1 cellular context compared by ENCODE assay signal in the genomic region with DNA sequence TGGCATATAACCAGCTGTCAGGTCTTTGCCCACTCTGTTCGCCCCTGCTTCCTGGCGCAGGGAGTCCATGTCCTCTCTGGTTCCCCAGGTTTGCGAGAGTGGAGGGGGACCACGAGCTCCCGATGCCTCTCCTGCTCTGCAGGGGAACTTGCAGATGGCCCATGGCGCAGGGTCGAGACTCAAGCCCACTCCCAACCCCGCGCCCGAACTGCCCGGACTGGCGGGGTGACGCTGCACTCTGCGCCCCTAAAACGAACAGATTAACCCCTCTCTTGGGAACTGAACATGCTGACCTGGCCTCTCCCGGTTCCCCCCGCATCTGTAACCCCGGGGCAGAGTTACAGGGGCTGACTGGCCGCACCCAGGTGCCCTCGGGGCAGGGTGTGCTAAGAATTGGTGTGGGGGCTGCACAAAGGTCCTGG.
TF ChIP-seq lines count a peak whose summit lies in the region.

No MANE protein-coding gene starts in this region.

TF ChIP-seq in HepG2, 621 proteins besides CTCF, POLR2A, EP300 and RAD21 (continued from another document and continues in another):
- TF ChIP-seq, protein P1, sequence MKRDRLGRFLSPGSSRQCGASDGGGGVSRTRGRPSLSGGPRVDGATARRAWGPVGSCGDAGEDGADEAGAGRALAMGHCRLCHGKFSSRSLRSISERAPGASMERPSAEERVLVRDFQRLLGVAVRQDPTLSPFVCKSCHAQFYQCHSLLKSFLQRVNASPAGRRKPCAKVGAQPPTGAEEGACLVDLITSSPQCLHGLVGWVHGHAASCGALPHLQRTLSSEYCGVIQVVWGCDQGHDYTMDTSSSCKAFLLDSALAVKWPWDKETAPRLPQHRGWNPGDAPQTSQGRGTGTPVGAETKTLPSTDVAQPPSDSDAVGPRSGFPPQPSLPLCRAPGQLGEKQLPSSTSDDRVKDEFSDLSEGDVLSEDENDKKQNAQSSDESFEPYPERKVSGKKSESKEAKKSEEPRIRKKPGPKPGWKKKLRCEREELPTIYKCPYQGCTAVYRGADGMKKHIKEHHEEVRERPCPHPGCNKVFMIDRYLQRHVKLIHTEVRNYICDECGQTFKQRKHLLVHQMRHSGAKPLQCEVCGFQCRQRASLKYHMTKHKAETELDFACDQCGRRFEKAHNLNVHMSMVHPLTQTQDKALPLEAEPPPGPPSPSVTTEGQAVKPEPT (CRISPR knock-in tag; IDR thresholded peaks at IDR 0.05; ENCODE audit: low read depth): no peak
- TF ChIP-seq ZNF496 (CRISPR knock-in tag; IDR thresholded peaks at IDR 0.05; ENCODE audit: insufficient replicate concordance) (no peak), ZNF720 (CRISPR knock-in tag; IDR thresholded peaks at IDR 0.05) (no peak), ZFP41 (CRISPR knock-in tag; IDR thresholded peaks at IDR 0.05; ENCODE audit: borderline replicate concordance) (no peak), KLF16 (CRISPR knock-in tag; IDR thresholded peaks at IDR 0.05) (no peak), SPEN (CRISPR knock-in tag; IDR thresholded peaks at IDR 0.05; ENCODE audit: low read depth) (no peak), FOSL1 (CRISPR knock-in tag; IDR thresholded peaks at IDR 0.05; ENCODE audit: borderline replicate concordance) (no peak), FOXK1 (CRISPR knock-in tag; IDR thresholded peaks at IDR 0.05; ENCODE audit: borderline replicate concordance, low read depth) (no peak), ZNF33B (CRISPR knock-in tag; IDR thresholded peaks at IDR 0.05) (no peak), ZNF230 (CRISPR knock-in tag; IDR thresholded peaks at IDR 0.05) (no peak), ZNF33A (CRISPR knock-in tag; IDR thresholded peaks at IDR 0.05; ENCODE audit: borderline replicate concordance) (no peak), RFX5 (IDR thresholded peaks at IDR 0.05; ENCODE audit: low read depth, low read length) (no peak), ZNF260 (CRISPR knock-in tag; IDR thresholded peaks at IDR 0.05; ENCODE audit: borderline replicate concordance, low read depth) (no peak), SNRNP70 (IDR thresholded peaks at IDR 0.05; ENCODE audit: low read depth, low read length) (no peak), ZSCAN25 (CRISPR knock-in tag; IDR thresholded peaks at IDR 0.05) (no peak; the same call in 1 of the 2 replicates), ZNF446 (CRISPR knock-in tag; IDR thresholded peaks at IDR 0.05) (no peak), SNAI1 (CRISPR knock-in tag; IDR thresholded peaks at IDR 0.05; ENCODE audit: borderline replicate concordance) (no peak), RBAK (CRISPR knock-in tag; IDR thresholded peaks at IDR 0.05) (no peak), CREM (IDR thresholded peaks at IDR 0.05) (no peak), CREM (CRISPR knock-in tag; IDR thresholded peaks at IDR 0.05) (no peak), ZFP36L1 (CRISPR knock-in tag; IDR thresholded peaks at IDR 0.05) (no peak; the same call in 1 of the 2 replicates), CREB1 (IDR thresholded peaks at IDR 0.05) (no peak), CREB1 (CRISPR knock-in tag; IDR thresholded peaks at IDR 0.05) (no peak), YEATS2 (CRISPR knock-in tag; IDR thresholded peaks at IDR 0.05; ENCODE audit: borderline replicate concordance) (no peak), ZNF768 (CRISPR knock-in tag; IDR thresholded peaks at IDR 0.05) (no peak), ZNF850 (CRISPR knock-in tag; conservative IDR thresholded peaks at IDR 0.05) (no peak), ZNF205 (CRISPR knock-in tag; IDR thresholded peaks at IDR 0.05) (no peak), RELA (CRISPR knock-in tag; IDR thresholded peaks at IDR 0.05) (no peak), ZNF557 (CRISPR knock-in tag; IDR thresholded peaks at IDR 0.05) (no peak), NCOA2 (CRISPR knock-in tag; IDR thresholded peaks at IDR 0.05) (no peak), AGO2 (optimal IDR thresholded peaks at IDR 0.05; ENCODE audit: low read depth, low read length) (peak; percentile 18), TP53 (CRISPR knock-in tag; conservative IDR thresholded peaks at IDR 0.05) (0 out of 2 replicates have a peak, but pooled peaks have one; percentile 50), ZNF572 (CRISPR knock-in tag; IDR thresholded peaks at IDR 0.05) (peak; percentile 15), ZSCAN31 (CRISPR knock-in tag; IDR thresholded peaks at IDR 0.05; ENCODE audit: low read depth) (no peak), ZNF329 (CRISPR knock-in tag; IDR thresholded peaks at IDR 0.05; ENCODE audit: low read depth) (0 out of 2 replicates have a peak, but pooled peaks have one; percentile 37), ZNF713 (CRISPR knock-in tag; IDR thresholded peaks at IDR 0.05) (0 out of 2 replicates have a peak, but pooled peaks have one; percentile 8), KDM5B (CRISPR knock-in tag; IDR thresholded peaks at IDR 0.05; ENCODE audit: borderline replicate concordance) (no peak), FIP1L1 (IDR thresholded peaks at IDR 0.05; ENCODE audit: borderline replicate concordance, insufficient read depth, low read depth, low read length) (no peak)
- TF ChIP-seq, protein P2, sequence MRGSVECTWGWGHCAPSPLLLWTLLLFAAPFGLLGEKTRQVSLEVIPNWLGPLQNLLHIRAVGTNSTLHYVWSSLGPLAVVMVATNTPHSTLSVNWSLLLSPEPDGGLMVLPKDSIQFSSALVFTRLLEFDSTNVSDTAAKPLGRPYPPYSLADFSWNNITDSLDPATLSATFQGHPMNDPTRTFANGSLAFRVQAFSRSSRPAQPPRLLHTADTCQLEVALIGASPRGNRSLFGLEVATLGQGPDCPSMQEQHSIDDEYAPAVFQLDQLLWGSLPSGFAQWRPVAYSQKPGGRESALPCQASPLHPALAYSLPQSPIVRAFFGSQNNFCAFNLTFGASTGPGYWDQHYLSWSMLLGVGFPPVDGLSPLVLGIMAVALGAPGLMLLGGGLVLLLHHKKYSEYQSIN (CRISPR knock-in tag; IDR thresholded peaks at IDR 0.05; ENCODE audit: borderline replicate concordance): no peak
- TF ChIP-seq, protein P3, sequence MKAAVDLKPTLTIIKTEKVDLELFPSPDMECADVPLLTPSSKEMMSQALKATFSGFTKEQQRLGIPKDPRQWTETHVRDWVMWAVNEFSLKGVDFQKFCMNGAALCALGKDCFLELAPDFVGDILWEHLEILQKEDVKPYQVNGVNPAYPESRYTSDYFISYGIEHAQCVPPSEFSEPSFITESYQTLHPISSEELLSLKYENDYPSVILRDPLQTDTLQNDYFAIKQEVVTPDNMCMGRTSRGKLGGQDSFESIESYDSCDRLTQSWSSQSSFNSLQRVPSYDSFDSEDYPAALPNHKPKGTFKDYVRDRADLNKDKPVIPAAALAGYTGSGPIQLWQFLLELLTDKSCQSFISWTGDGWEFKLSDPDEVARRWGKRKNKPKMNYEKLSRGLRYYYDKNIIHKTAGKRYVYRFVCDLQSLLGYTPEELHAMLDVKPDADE (CRISPR knock-in tag; IDR thresholded peaks at IDR 0.05): no peak
- TF ChIP-seq, protein P4, sequence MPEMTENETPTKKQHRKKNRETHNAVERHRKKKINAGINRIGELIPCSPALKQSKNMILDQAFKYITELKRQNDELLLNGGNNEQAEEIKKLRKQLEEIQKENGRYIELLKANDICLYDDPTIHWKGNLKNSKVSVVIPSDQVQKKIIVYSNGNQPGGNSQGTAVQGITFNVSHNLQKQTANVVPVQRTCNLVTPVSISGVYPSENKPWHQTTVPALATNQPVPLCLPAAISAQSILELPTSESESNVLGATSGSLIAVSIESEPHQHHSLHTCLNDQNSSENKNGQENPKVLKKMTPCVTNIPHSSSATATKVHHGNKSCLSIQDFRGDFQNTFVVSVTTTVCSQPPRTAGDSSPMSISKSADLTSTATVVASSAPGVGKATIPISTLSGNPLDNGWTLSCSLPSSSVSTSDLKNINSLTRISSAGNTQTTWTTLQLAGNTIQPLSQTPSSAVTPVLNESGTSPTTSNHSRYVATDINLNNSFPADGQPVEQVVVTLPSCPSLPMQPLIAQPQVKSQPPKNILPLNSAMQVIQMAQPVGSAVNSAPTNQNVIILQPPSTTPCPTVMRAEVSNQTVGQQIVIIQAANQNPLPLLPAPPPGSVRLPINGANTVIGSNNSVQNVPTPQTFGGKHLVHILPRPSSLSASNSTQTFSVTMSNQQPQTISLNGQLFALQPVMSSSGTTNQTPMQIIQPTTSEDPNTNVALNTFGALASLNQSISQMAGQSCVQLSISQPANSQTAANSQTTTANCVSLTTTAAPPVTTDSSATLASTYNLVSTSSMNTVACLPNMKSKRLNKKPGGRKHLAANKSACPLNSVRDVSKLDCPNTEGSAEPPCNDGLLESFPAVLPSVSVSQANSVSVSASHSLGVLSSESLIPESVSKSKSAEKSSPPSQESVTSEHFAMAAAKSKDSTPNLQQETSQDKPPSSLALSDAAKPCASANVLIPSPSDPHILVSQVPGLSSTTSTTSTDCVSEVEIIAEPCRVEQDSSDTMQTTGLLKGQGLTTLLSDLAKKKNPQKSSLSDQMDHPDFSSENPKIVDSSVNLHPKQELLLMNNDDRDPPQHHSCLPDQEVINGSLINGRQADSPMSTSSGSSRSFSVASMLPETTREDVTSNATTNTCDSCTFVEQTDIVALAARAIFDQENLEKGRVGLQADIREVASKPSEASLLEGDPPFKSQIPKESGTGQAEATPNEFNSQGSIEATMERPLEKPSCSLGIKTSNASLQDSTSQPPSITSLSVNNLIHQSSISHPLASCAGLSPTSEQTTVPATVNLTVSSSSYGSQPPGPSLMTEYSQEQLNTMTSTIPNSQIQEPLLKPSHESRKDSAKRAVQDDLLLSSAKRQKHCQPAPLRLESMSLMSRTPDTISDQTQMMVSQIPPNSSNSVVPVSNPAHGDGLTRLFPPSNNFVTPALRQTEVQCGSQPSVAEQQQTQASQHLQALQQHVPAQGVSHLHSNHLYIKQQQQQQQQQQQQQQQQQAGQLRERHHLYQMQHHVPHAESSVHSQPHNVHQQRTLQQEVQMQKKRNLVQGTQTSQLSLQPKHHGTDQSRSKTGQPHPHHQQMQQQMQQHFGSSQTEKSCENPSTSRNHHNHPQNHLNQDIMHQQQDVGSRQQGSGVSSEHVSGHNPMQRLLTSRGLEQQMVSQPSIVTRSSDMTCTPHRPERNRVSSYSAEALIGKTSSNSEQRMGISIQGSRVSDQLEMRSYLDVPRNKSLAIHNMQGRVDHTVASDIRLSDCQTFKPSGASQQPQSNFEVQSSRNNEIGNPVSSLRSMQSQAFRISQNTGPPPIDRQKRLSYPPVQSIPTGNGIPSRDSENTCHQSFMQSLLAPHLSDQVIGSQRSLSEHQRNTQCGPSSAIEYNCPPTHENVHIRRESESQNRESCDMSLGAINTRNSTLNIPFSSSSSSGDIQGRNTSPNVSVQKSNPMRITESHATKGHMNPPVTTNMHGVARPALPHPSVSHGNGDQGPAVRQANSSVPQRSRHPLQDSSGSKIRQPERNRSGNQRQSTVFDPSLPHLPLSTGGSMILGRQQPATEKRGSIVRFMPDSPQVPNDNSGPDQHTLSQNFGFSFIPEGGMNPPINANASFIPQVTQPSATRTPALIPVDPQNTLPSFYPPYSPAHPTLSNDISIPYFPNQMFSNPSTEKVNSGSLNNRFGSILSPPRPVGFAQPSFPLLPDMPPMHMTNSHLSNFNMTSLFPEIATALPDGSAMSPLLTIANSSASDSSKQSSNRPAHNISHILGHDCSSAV (CRISPR knock-in tag; IDR thresholded peaks at IDR 0.05; ENCODE audit: borderline replicate concordance): no peak
- TF ChIP-seq, protein P5, sequence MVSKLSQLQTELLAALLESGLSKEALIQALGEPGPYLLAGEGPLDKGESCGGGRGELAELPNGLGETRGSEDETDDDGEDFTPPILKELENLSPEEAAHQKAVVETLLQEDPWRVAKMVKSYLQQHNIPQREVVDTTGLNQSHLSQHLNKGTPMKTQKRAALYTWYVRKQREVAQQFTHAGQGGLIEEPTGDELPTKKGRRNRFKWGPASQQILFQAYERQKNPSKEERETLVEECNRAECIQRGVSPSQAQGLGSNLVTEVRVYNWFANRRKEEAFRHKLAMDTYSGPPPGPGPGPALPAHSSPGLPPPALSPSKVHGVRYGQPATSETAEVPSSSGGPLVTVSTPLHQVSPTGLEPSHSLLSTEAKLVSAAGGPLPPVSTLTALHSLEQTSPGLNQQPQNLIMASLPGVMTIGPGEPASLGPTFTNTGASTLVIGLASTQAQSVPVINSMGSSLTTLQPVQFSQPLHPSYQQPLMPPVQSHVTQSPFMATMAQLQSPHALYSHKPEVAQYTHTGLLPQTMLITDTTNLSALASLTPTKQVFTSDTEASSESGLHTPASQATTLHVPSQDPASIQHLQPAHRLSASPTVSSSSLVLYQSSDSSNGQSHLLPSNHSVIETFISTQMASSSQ (IDR thresholded peaks at IDR 0.05; ENCODE audit: low read depth): no peak
- TF ChIP-seq, protein P5 (CRISPR knock-in tag; IDR thresholded peaks at IDR 0.05; ENCODE audit: borderline replicate concordance): no peak
- TF ChIP-seq, protein P6, sequence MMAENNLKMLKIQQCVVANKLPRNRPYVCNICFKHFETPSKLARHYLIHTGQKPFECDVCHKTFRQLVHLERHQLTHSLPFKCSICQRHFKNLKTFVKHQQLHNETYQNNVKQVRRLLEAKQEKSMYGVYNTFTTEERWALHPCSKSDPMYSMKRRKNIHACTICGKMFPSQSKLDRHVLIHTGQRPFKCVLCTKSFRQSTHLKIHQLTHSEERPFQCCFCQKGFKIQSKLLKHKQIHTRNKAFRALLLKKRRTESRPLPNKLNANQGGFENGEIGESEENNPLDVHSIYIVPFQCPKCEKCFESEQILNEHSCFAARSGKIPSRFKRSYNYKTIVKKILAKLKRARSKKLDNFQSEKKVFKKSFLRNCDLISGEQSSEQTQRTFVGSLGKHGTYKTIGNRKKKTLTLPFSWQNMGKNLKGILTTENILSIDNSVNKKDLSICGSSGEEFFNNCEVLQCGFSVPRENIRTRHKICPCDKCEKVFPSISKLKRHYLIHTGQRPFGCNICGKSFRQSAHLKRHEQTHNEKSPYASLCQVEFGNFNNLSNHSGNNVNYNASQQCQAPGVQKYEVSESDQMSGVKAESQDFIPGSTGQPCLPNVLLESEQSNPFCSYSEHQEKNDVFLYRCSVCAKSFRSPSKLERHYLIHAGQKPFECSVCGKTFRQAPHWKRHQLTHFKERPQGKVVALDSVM (CRISPR knock-in tag; IDR thresholded peaks at IDR 0.05): no peak
- TF ChIP-seq, protein P7, sequence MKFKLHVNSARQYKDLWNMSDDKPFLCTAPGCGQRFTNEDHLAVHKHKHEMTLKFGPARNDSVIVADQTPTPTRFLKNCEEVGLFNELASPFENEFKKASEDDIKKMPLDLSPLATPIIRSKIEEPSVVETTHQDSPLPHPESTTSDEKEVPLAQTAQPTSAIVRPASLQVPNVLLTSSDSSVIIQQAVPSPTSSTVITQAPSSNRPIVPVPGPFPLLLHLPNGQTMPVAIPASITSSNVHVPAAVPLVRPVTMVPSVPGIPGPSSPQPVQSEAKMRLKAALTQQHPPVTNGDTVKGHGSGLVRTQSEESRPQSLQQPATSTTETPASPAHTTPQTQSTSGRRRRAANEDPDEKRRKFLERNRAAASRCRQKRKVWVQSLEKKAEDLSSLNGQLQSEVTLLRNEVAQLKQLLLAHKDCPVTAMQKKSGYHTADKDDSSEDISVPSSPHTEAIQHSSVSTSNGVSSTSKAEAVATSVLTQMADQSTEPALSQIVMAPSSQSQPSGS (CRISPR knock-in tag; IDR thresholded peaks at IDR 0.05): no peak
